8 cellular contexts compared by ENCODE assay signal in genomic region chr12:42482086-42482819, GRCh38.
A peak's percentile ranks its signal among the peaks of the same experiment; 100 is the strongest.
DNase-seq lines count a peak whose midpoint lies in the region; ATAC-seq and TF ChIP-seq lines count a peak whose summit lies in the region.

No MANE protein-coding gene starts in this region.

- 53% methylated on average over 20 of the region's 20 CpGs for WGBS in mammary epithelial cell (ENCODE audit: low coverage, missing lambda C conversion rate)

- H3K27me3 ChIP-seq in BLaER1 (peaks cover 40% of the 10 kb centered on the region), mammary epithelial cell (ENCODE audit: insufficient read depth, low read length) (no peaks in the 10 kb centered on the region), uterus (no peaks in the 10 kb centered on the region)

- DNase-seq in HuH-7.5 (ENCODE audit: low spot score): peak; percentile 19
- DNase-seq in mammary epithelial cell: peak; percentile 50
- DNase-seq in lung microvascular endothelial cell (ENCODE audit: low read depth in 2 of 2): peak; percentile 94 to 95
- DNase-seq in uterus: peak; percentile 57 to 66
- DNase-seq in stimulated activated CD4-positive, alpha-beta T cell treated with anti-CD3 and anti-CD28 coated beads, Interleukin-4, amount 100 ng/mL, for 4 hours: no peak

- H3K9ac ChIP-seq in BLaER1: peak overlapping the region; percentile 74; the same call in 1 of the 2 replicates
- peak overlapping the region; percentile 67 for H3K9ac ChIP-seq in mammary epithelial cell (ENCODE audit: insufficient read depth, low read length)

- H3K36me3 ChIP-seq in BLaER1 (no peaks in the 10 kb centered on the region), mammary epithelial cell (ENCODE audit: insufficient read depth, low read length) (no peaks in the 10 kb centered on the region), uterus (no peaks in the 10 kb centered on the region)

- H3K4me3 ChIP-seq in BLaER1: peak overlapping the region; percentile 81
- peak overlapping the region; percentile 65 to 89 (median 88) for H3K4me3 ChIP-seq in mammary epithelial cell (replicated peaks in 1 of 3; ENCODE audit: insufficient read depth in 1 of 3, low read depth in 2 of 3, low read length in 3 of 3)
- peak overlapping the region; percentile 65 to 68 for H3K4me3 ChIP-seq in uterus

- H3K4me2 ChIP-seq in BLaER1: peak overlapping the region; percentile 100
- peak overlapping the region; percentile 97 for H3K4me2 ChIP-seq in mammary epithelial cell (ENCODE audit: insufficient read depth, low read depth, low read length)

- H3K27ac ChIP-seq in BLaER1 (no peak overlapping the region), mammary epithelial cell (ENCODE audit: insufficient read depth, low read depth, low read length) (peak overlapping the region; percentile 73), uterus (peak overlapping the region; percentile 84 to 90)

- H3K9me3 ChIP-seq in BLaER1 (no peaks in the 10 kb centered on the region), mammary epithelial cell (replicated peaks; ENCODE audit: insufficient read depth, low read length) (no peaks in the 10 kb centered on the region), uterus (no peaks in the 10 kb centered on the region)

- peaks cover 86% of the 10 kb centered on the region for H3K79me2 ChIP-seq in mammary epithelial cell (ENCODE audit: insufficient read depth, low read length)

- peak overlapping the region; percentile 87 for H2AFZ ChIP-seq in mammary epithelial cell (ENCODE audit: low read depth, low read length)

- TSS peak; percentile 22 for BruUV-seq in mammary epithelial cell (replicated peaks; lab: Mats Ljungman, UMichigan)

- CTCF ChIA-PET in mammary epithelial cell (lab: Charles Lee; ENCODE audit: low non-redundant PET): no interaction called here

- TF ChIP-seq CTCF in mammary epithelial cell (conservative IDR thresholded peaks at IDR 0.05 in 1 of 2, IDR thresholded peaks at IDR 0.05 in 1 of 2; ENCODE audit: extremely low read depth in 1 of 2, insufficient read depth in 1 of 2, low read depth in 1 of 2, low read length in 2 of 2) (no peak), uterus (IDR thresholded peaks at IDR 0.05) (no peak)

- dilution Hi-C loops in mammary epithelial cell (cut with HindIII; ENCODE audit: low sequenced_read_pairs): loop anchor here (25.0 kb wide), 1 partner anchor 805 kb away; no protein-coding TSS in a partner anchor

- no peak for ATAC-seq in GM21381 (IDR thresholded peaks at IDR 0.05; ENCODE audit: unreplicated experiment)
- no peak for ATAC-seq in HG02852 (IDR thresholded peaks at IDR 0.05; ENCODE audit: unreplicated experiment)

- H4K20me1 ChIP-seq in BLaER1 (no peaks in the 10 kb centered on the region), mammary epithelial cell (ENCODE audit: insufficient read depth, low read length) (no peaks in the 10 kb centered on the region)

- no peak for TF ChIP-seq POLR2A in uterus (IDR thresholded peaks at IDR 0.05)

- intact Hi-C loops in mammary epithelial cell (cut with micrococcal nuclease) (loop anchor here (1.0 to 10.0 kb wide), 4 partner anchors 87 to 355 kb away; partner anchors contain the start of gene GXYLT1), uterus (cut with DNase I; ENCODE audit: low total_unique reads) (no loop called here)

- H3K4me1 ChIP-seq in BLaER1 (peaks cover 20% of the 10 kb centered on the region), mammary epithelial cell (ENCODE audit: insufficient read depth, low read length) (peaks cover 32% of the 10 kb centered on the region), uterus (no peaks in the 10 kb centered on the region)

- in situ Hi-C loops in mammary epithelial cell (cut with MboI; ENCODE audit: low sequenced_read_pairs in 2 of 2): loop anchor here (10.0 to 25.0 kb wide), 2 partner anchors 803 to 830 kb away; no protein-coding TSS in a partner anchor

Comparison
In these comparisons a context has a peak if more than half of its experiments do, and no peak if none do; other contexts are left out.
1. DNase-seq: peak in HuH-7.5 (single experiment), mammary epithelial cell (single experiment), lung microvascular endothelial cell (2 of 2) and uterus (2 of 2); none in stimulated activated CD4-positive, alpha-beta T cell treated with anti-CD3 and anti-CD28 coated beads, Interleukin-4, amount 100 ng/mL, for 4 hours (0 of 2).
2. Peak in every context shown above with its lines, with median percentiles within 50 percentile points of each other: H3K4me3 ChIP-seq.